In the genomic region with DNA sequence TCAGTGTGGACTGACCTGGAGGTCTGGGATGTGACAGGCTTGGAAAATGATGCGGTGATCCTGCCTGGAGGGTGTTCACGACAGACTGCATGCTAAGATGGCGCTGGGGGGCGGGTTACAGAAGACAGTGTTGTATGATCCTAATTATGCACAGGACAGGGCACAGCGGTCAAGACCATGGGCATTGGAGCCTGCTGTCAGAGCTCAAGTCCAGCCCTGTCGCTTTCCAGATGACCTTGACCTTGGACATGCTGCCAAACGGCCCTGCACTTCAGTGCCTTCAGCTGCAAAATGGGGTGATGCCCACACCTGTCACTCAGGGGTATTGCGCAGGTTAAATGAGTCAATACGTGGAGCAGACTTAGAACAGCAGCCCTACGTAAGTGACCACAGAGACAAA, we compare ENCODE assay signal across 32 cellular contexts. TPM values are rescaled to one million over a fixed set of nuclear protein-coding genes. Genes with fewer than 3 reads are reported as not detected.
"Had no signal": no experiment of that assay in that cellular context is flagged by ENCODE, and none has a peak within 500 bp of the region (broad histone marks: within the 10 kb centered on the region; RNA-seq: fewer than 3 reads in every experiment).

No MANE protein-coding gene starts in this region.

- H3K27me3 ChIP-seq: hepatocyte, neutrophil, ovary, testis, thyroid gland, upper lobe of left lung, vagina had no signal

- H3K4me2 ChIP-seq: hepatocyte had no signal

- H3K4me3 ChIP-seq: hepatocyte, lower lobe of right lung, ovary, prostate gland, skin epidermis, stomach, testis, thyroid gland, transverse colon, upper lobe of left lung, vagina had no signal

- H3K4me1 ChIP-seq: prostate gland had no signal

- ATAC-seq: left lobe of liver; lower lobe of right lung; naive thymus-derived CD8-positive, alpha-beta T cell; stimulated activated naive B cell treated with anti-CD40 and anti-IgM and Interleukin-4, amounts not matched to agents 10 μg/mL and 1 μg/mL and 100 μg/mL, for 72 hours; stimulated activated naive CD8-positive, alpha-beta T cell treated with anti-CD3 and anti-CD28 coated beads, Interleukin-15, Interleukin-2, amounts not matched to agents 100 U/mL and 50 U/mL, for 24 hours had no signal

- H2AFZ ChIP-seq: hepatocyte had no signal

- H3K27ac Mint-ChIP-seq: naive thymus-derived CD8-positive, alpha-beta T cell; stimulated activated naive B cell treated with anti-CD40 and anti-IgM and Interleukin-4, amounts not matched to agents 10 μg/mL and 1 μg/mL and 100 μg/mL, for 72 hours had no signal

- DNase-seq: head of caudate nucleus; islet precursor cell; mammary epithelial cell; mesenchymal stem cell; occipital lobe; stimulated activated CD4-positive, alpha-beta T cell treated with anti-CD3 and anti-CD28 coated beads, Interleukin-12 subunit alpha, Interleukin-12 subunit beta, amount 100 ng/mL, for 4 hours; stimulated activated CD4-positive, alpha-beta T cell treated with anti-CD3 and anti-CD28 coated beads, Interleukin-15, amount 100 ng/mL, for 24 hours; stimulated activated CD4-positive, alpha-beta T cell treated with anti-CD3 and anti-CD28 coated beads, Interleukin-2, amount 100 ng/mL, for 24 hours; stimulated activated CD4-positive, alpha-beta T cell treated with anti-CD3 and anti-CD28 coated beads, Interleukin-4, amount 100 ng/mL, for 1 hour; stimulated activated naive B cell treated with anti-CD40 and anti-IgM and Interleukin-4, amounts not matched to agents 10 μg/mL and 1 μg/mL and 100 μg/mL, for 72 hours; stimulated activated naive CD8-positive, alpha-beta T cell treated with anti-CD3 and anti-CD28 coated beads, Interleukin-15, Interleukin-2, amounts not matched to agents 100 U/mL and 50 U/mL, for 24 hours; stomach; thyroid gland; transverse colon had no signal

- H3K79me2 ChIP-seq: hepatocyte had no signal

- H3K27ac ChIP-seq: hepatocyte, neutrophil, ovary, prostate gland, skin epidermis, stomach, testis, thyroid gland, transverse colon, vagina had no signal

- H3K9me3 ChIP-seq: neutrophil, ovary, prostate gland, testis, thyroid gland had no signal

- H3K36me3 ChIP-seq: lower lobe of right lung, neutrophil, ovary, prostate gland, stomach, thyroid gland, transverse colon, upper lobe of left lung, vagina had no signal

- H3K4me1 Mint-ChIP-seq: stimulated activated naive B cell treated with anti-CD40 and anti-IgM and Interleukin-4, amounts not matched to agents 10 μg/mL and 1 μg/mL and 100 μg/mL, for 72 hours had no signal

- H3K4me3 Mint-ChIP-seq: naive thymus-derived CD8-positive, alpha-beta T cell; nephron; neural crest cell; stimulated activated naive B cell treated with anti-CD40 and anti-IgM and Interleukin-4, amounts not matched to agents 10 μg/mL and 1 μg/mL and 100 μg/mL, for 72 hours had no signal

RNA-seq across cellular contexts. Expression of gene MYMK, which starts 27.3 kb away (rescaled TPM):
- total RNA-seq: hepatocyte; kidney epithelial cell; left lobe of liver; liver; lower lobe of right lung; mammary epithelial cell; mucosa of gallbladder; naive thymus-derived CD8-positive, alpha-beta T cell; neural crest cell; occipital lobe; ovary; prostate gland; sciatic nerve; stomach; testis; thyroid gland; transverse colon; upper lobe of left lung; vagina had no signal
- polyA plus RNA-seq: liver; mammary epithelial cell; naive thymus-derived CD8-positive, alpha-beta T cell; ovary; stomach; urinary bladder had no signal

RNA-seq across cellular contexts. Expression of gene ADAMTSL2, which starts 37.1 kb away (rescaled TPM):
- polyA plus RNA-seq: mammary epithelial cell had no signal
